In the genomic region with DNA sequence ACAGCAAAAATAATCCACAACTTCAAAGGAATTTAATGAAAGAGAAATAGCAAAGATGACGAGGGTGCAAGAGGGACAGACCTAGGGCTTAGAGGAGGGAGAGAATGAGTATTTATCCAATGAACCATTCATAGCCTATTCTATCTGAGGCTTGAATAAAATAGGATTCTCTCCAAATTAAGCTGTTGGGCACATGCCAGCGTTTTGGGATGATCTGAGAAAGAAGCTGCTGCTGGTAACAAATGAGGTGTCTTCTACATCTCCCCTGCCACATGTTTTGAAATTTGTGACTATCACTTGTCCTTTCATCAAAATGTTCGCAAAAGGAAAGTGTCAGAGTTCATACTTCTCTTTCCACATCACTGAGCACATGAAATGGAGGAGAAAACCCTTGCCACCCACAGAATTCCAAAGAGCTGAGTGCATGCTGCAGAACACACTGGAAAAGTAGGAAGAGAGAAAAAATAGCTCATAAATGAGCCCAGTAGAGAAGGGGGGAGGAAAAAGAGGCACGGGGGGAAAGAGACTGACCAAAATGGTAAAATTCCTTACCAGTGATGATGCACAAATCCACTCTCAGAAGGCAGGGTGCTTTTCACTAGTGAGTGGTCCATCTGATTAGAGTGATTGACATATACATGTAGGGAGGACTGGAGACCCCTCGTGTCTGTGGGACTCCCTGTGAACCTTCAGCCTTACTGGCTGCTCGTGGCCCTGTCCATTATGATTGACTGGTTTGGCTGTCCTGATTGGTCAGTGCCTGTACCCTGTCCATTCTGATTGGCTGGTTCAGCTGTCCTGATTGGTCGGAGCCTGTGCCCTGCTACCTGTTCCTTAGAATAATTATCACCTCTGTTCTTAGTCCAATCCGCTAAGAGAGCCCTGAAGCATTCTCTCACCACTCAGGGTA, we compare ENCODE assay signal across 13 cellular contexts.
DNase-seq lines count a peak whose midpoint lies in the region; ATAC-seq and TF ChIP-seq lines count a peak whose summit lies in the region.
"Had no signal": no experiment of that assay in that cellular context is flagged by ENCODE, and none has a peak within 500 bp of the region (broad histone marks: within the 10 kb centered on the region; RNA-seq: fewer than 3 reads in every experiment).

No MANE protein-coding gene starts in this region.

- no peaks in the 10 kb centered on the region for H3K4me1 Mint-ChIP-seq in activated naive CD4-positive, alpha-beta T cell treated with anti-CD3 and anti-CD28 coated beads for 36 hours (ENCODE audit: low read depth)
- H3K4me1 Mint-ChIP-seq in natural killer cell treated with Interleukin-12 subunit alpha and Interleukin-12 subunit beta and Interleukin-15 and Interleukin-18, amount 100 ng/mL, for 72 hours (ENCODE audit: low read depth in 2 of 2), result no peaks in the 10 kb centered on the region
- H3K4me1 Mint-ChIP-seq: activated naive CD4-positive, alpha-beta T cell treated with anti-CD3 and anti-CD28 coated beads, Interleukin-2, amount 10 ng/mL, durations not matched to agents 7 days and 5 days had no signal

- no peak overlapping the region for H3K4me3 Mint-ChIP-seq in activated naive CD4-positive, alpha-beta T cell treated with anti-CD3 and anti-CD28 coated beads for 36 hours
- no peak overlapping the region for H3K4me3 Mint-ChIP-seq in natural killer cell treated with Interleukin-12 subunit alpha and Interleukin-12 subunit beta and Interleukin-15 and Interleukin-18, amount 100 ng/mL, for 72 hours
- H3K4me3 Mint-ChIP-seq: activated naive CD4-positive, alpha-beta T cell treated with anti-CD3 and anti-CD28 coated beads, Interleukin-2, amount 10 ng/mL, durations not matched to agents 7 days and 5 days; T-helper 2 cell treated with Interferon-gamma antibody and Interleukin-4, amounts not matched to agents 5 μg/mL and 100 μg/mL, for 36 hours had no signal

- peaks cover 6% of the 10 kb centered on the region for H3K9me3 ChIP-seq in RWPE2 (ENCODE audit: severe bottlenecking)
- H3K9me3 ChIP-seq in fibroblast of lung (ENCODE audit: control insufficient read depth, insufficient read depth, low read depth, low read length), result no peaks in the 10 kb centered on the region
- H3K9me3 ChIP-seq in parathyroid adenoma (ENCODE audit: control insufficient read depth, low read length), result no peaks in the 10 kb centered on the region

- TF ChIP-seq CTCF in RWPE2 (IDR thresholded peaks at IDR 0.05; ENCODE audit: poor library complexity, severe bottlenecking), result no peak
- no peak for TF ChIP-seq CTCF in fibroblast of lung (conservative IDR thresholded peaks at IDR 0.05 in 1 of 2, IDR thresholded peaks at IDR 0.05 in 1 of 2; ENCODE audit: low read depth in 1 of 2, low read length in 2 of 2)
- no peak for TF ChIP-seq CTCF in parathyroid adenoma (IDR thresholded peaks at IDR 0.05)

- H3K36me3 ChIP-seq in RWPE2 (ENCODE audit: low read depth) (no peaks in the 10 kb centered on the region), fibroblast of lung (ENCODE audit: control insufficient read depth, insufficient read depth, low read length) (no peaks in the 10 kb centered on the region), parathyroid adenoma (ENCODE audit: control insufficient read depth, insufficient read depth, low read length) (no peaks in the 10 kb centered on the region)

- intact Hi-C loops in activated naive CD4-positive, alpha-beta T cell treated with anti-CD3 and anti-CD28 coated beads for 36 hours (cut with micrococcal nuclease), result no loop called here

- H2AFZ ChIP-seq in fibroblast of lung (ENCODE audit: low read length), result peak overlapping the region; percentile 52
- peak overlapping the region; percentile 40 for H2AFZ ChIP-seq in parathyroid adenoma

- no peak overlapping the region for H3K27ac Mint-ChIP-seq in activated naive CD4-positive, alpha-beta T cell treated with anti-CD3 and anti-CD28 coated beads for 36 hours
- H3K27ac Mint-ChIP-seq in natural killer cell treated with Interleukin-12 subunit alpha and Interleukin-12 subunit beta and Interleukin-15 and Interleukin-18, amount 100 ng/mL, for 72 hours, result no peak overlapping the region
- H3K27ac Mint-ChIP-seq: activated naive CD4-positive, alpha-beta T cell treated with anti-CD3 and anti-CD28 coated beads, Interleukin-2, amount 10 ng/mL, durations not matched to agents 7 days and 5 days; T-helper 2 cell treated with Interferon-gamma antibody and Interleukin-4, amounts not matched to agents 5 μg/mL and 100 μg/mL, for 36 hours had no signal

- DNase-seq in Ammon's horn (ENCODE audit: low spot score) (peak; percentile 5), RWPE2 (ENCODE audit: low spot score) (no peak), fibroblast of lung (ENCODE audit: low read depth in 2 of 2) (peak; percentile 86 to 98), NCI-H526 treated with DMSO at 0.1 percent for 48 hours (lab: John Stamatoyannopoulos, UW) (no peak)
- no peak for DNase-seq in activated naive CD4-positive, alpha-beta T cell treated with anti-CD3 and anti-CD28 coated beads for 36 hours
- no peak for DNase-seq in natural killer cell treated with Interleukin-12 subunit alpha and Interleukin-12 subunit beta and Interleukin-15 and Interleukin-18, amount 100 ng/mL, for 72 hours (ENCODE audit: low spot score)
- DNase-seq: activated naive CD4-positive, alpha-beta T cell treated with anti-CD3 and anti-CD28 coated beads, Interleukin-2, amount 10 ng/mL, durations not matched to agents 7 days and 5 days; DMS 273 treated with DMSO at 0.1 percent for 48 hours; NCI-H187; stimulated activated CD4-positive, alpha-beta T cell treated with anti-CD3 and anti-CD28 coated beads, Interleukin-2, amount 100 ng/mL, for 24 hours had no signal

- CTCF ChIA-PET in activated naive CD4-positive, alpha-beta T cell treated with anti-CD3 and anti-CD28 coated beads for 36 hours (lab: Charles Lee), result no interaction called here

- H3K79me2 ChIP-seq in fibroblast of lung (ENCODE audit: control insufficient read depth, insufficient read depth, low read length) (no peaks in the 10 kb centered on the region), parathyroid adenoma (no peaks in the 10 kb centered on the region)

- no peak overlapping the region for H3K9ac ChIP-seq in fibroblast of lung (ENCODE audit: insufficient read depth, low read length)
- H3K9ac ChIP-seq in parathyroid adenoma, result no peak overlapping the region

- H3K36me3 Mint-ChIP-seq in activated naive CD4-positive, alpha-beta T cell treated with anti-CD3 and anti-CD28 coated beads for 36 hours (ENCODE audit: low read depth), result no peaks in the 10 kb centered on the region
- H3K36me3 Mint-ChIP-seq in natural killer cell treated with Interleukin-12 subunit alpha and Interleukin-12 subunit beta and Interleukin-15 and Interleukin-18, amount 100 ng/mL, for 72 hours, result no peaks in the 10 kb centered on the region
- H3K36me3 Mint-ChIP-seq: activated naive CD4-positive, alpha-beta T cell treated with anti-CD3 and anti-CD28 coated beads, Interleukin-2, amount 10 ng/mL, durations not matched to agents 7 days and 5 days had no signal

- H3K9me3 Mint-ChIP-seq in activated naive CD4-positive, alpha-beta T cell treated with anti-CD3 and anti-CD28 coated beads for 36 hours, result peaks cover 4% of the 10 kb centered on the region
- H3K9me3 Mint-ChIP-seq in natural killer cell treated with Interleukin-12 subunit alpha and Interleukin-12 subunit beta and Interleukin-15 and Interleukin-18, amount 100 ng/mL, for 72 hours, result peaks cover 14% of the 10 kb centered on the region
- H3K9me3 Mint-ChIP-seq: activated naive CD4-positive, alpha-beta T cell treated with anti-CD3 and anti-CD28 coated beads, Interleukin-2, amount 10 ng/mL, durations not matched to agents 7 days and 5 days; T-helper 2 cell treated with Interferon-gamma antibody and Interleukin-4, amounts not matched to agents 5 μg/mL and 100 μg/mL, for 36 hours had no signal

- ATAC-seq in RWPE2 (ENCODE audit: low read depth), result peak; percentile 70
- ATAC-seq in GM21447 (IDR thresholded peaks at IDR 0.05; ENCODE audit: unreplicated experiment), result no peak
- ATAC-seq in natural killer cell treated with Interleukin-12 subunit alpha and Interleukin-12 subunit beta and Interleukin-15 and Interleukin-18, amount 100 ng/mL, for 72 hours, result no peak

- peaks cover 14% of the 10 kb centered on the region for H3K27me3 Mint-ChIP-seq in activated naive CD4-positive, alpha-beta T cell treated with anti-CD3 and anti-CD28 coated beads for 36 hours (ENCODE audit: low read depth)
- H3K27me3 Mint-ChIP-seq in natural killer cell treated with Interleukin-12 subunit alpha and Interleukin-12 subunit beta and Interleukin-15 and Interleukin-18, amount 100 ng/mL, for 72 hours, result peaks cover 0 to 8% of the 10 kb centered on the region in 2 donors
- H3K27me3 Mint-ChIP-seq: activated naive CD4-positive, alpha-beta T cell treated with anti-CD3 and anti-CD28 coated beads, Interleukin-2, amount 10 ng/mL, durations not matched to agents 7 days and 5 days had no signal

- no peaks in the 10 kb centered on the region for H4K20me1 ChIP-seq in fibroblast of lung (ENCODE audit: control insufficient read depth, extremely low read depth, insufficient read depth, low read length)

- peak overlapping the region; percentile 42 for H3K4me2 ChIP-seq in fibroblast of lung (ENCODE audit: extremely low read depth, insufficient read depth, low read length)
- H3K4me2 ChIP-seq in parathyroid adenoma (ENCODE audit: low read length), result no peak overlapping the region

- no peak overlapping the region for H3K4me3 ChIP-seq in RWPE2 (ENCODE audit: severe bottlenecking)
- H3K4me3 ChIP-seq in fibroblast of lung (replicated peaks in 1 of 4; ENCODE audit: control extremely low read depth in 1 of 4, insufficient read depth in 1 of 4, low read depth in 3 of 4, low read length in 4 of 4), result peak overlapping the region in 2 of 4 experiments; percentile 16 to 41
- no peak overlapping the region for H3K4me3 ChIP-seq in parathyroid adenoma (ENCODE audit: low read depth, low read length)

- H3K27me3 ChIP-seq in RWPE2 (ENCODE audit: insufficient read depth, poor library complexity, severe bottlenecking), result no peaks in the 10 kb centered on the region
- H3K27me3 ChIP-seq in fibroblast of lung (ENCODE audit: control insufficient read depth, insufficient read depth, low read length), result no peaks in the 10 kb centered on the region
- H3K27me3 ChIP-seq in parathyroid adenoma (ENCODE audit: control insufficient read depth, insufficient read depth, low read length), result no peaks in the 10 kb centered on the region

- no peak overlapping the region for H3K27ac ChIP-seq in RWPE2 (ENCODE audit: poor library complexity, severe bottlenecking)
- peak overlapping the region; percentile 61 for H3K27ac ChIP-seq in fibroblast of lung (ENCODE audit: insufficient read depth, low read length)
- no peak overlapping the region for H3K27ac ChIP-seq in parathyroid adenoma

- H3K4me1 ChIP-seq in RWPE2 (ENCODE audit: insufficient read depth, poor library complexity, severe bottlenecking) (peaks cover 8% of the 10 kb centered on the region), fibroblast of lung (ENCODE audit: control insufficient read depth, extremely low read depth, insufficient read depth, low read length) (peaks cover 7% of the 10 kb centered on the region), parathyroid adenoma (peaks cover 6% of the 10 kb centered on the region)

Comparison
In these comparisons a context has a peak if more than half of its experiments do, and no peak if none do; other contexts are left out.
1. DNase-seq: peak in Ammon's horn (single experiment) and fibroblast of lung (2 of 2); none in RWPE2 (single experiment), activated naive CD4-positive, alpha-beta T cell treated with anti-CD3 and anti-CD28 coated beads for 36 hours (single experiment), NCI-H526 treated with DMSO at 0.1 percent for 48 hours (single experiment) and natural killer cell treated with Interleukin-12 subunit alpha and Interleukin-12 subunit beta and Interleukin-15 and Interleukin-18, amount 100 ng/mL, for 72 hours (single experiment).